ENCODE assay signal across 6 cellular contexts in genomic region chr2:218216336-218216673, GRCh38.
DNase-seq lines count a peak whose midpoint lies in the region; ATAC-seq and TF ChIP-seq lines count a peak whose summit lies in the region.

No MANE protein-coding gene starts in this region.

- H3K9ac ChIP-seq in Loucy (ENCODE audit: low read depth, low read length, poor library complexity, severe bottlenecking) = peak overlapping the region; percentile 99
- peak overlapping the region; percentile 73 to 93 for H3K9ac ChIP-seq in duodenal mucosa (ENCODE audit: low read depth in 1 of 2, low read length in 2 of 2)

- H3K4me2 ChIP-seq in Loucy (ENCODE audit: low read depth, low read length, poor library complexity, severe bottlenecking) = peak overlapping the region; percentile 71

- DNase-seq in retinal pigment epithelial cell (ENCODE audit: low read depth) (no peak), NCI-H345 treated with DMSO at 0.1 percent for 48 hours (lab: John Stamatoyannopoulos, UW; ENCODE audit: unreplicated experiment) (no peak)

- H3K9me3 ChIP-seq in Loucy (ENCODE audit: insufficient read depth, low read depth, low read length) (no peaks in the 10 kb centered on the region), duodenal mucosa (ENCODE audit: control insufficient read depth in 1 of 2, low read length in 2 of 2) (no peaks in the 10 kb centered on the region)

- peaks cover 40% of the 10 kb centered on the region for H4K20me1 ChIP-seq in Loucy (ENCODE audit: insufficient read depth, low read length, poor library complexity, severe bottlenecking)

- no peaks in the 10 kb centered on the region; the same call in 1 of the 2 replicates for H3K36me3 ChIP-seq in Loucy (ENCODE audit: insufficient read depth, low read length)
- peaks cover 0 to 5% of the 10 kb centered on the region in 2 donors for H3K36me3 ChIP-seq in duodenal mucosa (ENCODE audit: control insufficient read depth in 1 of 2, insufficient read depth in 2 of 2, low read length in 2 of 2)

- H3K79me2 ChIP-seq in Loucy (ENCODE audit: insufficient read depth, low read length) = peaks cover 48% of the 10 kb centered on the region

- TF ChIP-seq CTCF in Loucy (conservative IDR thresholded peaks at IDR 0.05; ENCODE audit: low read length) (no peak), retinal pigment epithelial cell (conservative IDR thresholded peaks at IDR 0.05; ENCODE audit: low read depth, low read length) (no peak)

- H3K4me1 ChIP-seq in Loucy (ENCODE audit: insufficient read depth, low read length, poor library complexity, severe bottlenecking) (peaks cover 22% of the 10 kb centered on the region), duodenal mucosa (ENCODE audit: control insufficient read depth in 1 of 2, insufficient read depth in 2 of 2, low read length in 2 of 2) (peaks cover 33 to 36% of the 10 kb centered on the region in 2 donors)

- H3K27ac ChIP-seq in duodenal mucosa (ENCODE audit: low read depth, low read length) = peak overlapping the region; percentile 83

- ATAC-seq in GM18858 (IDR thresholded peaks at IDR 0.05; ENCODE audit: unreplicated experiment) (no peak), HG03521 (IDR thresholded peaks at IDR 0.05; ENCODE audit: unreplicated experiment) (no peak)

- peaks cover 4% of the 10 kb centered on the region; the same call in 1 of the 2 replicates for H3F3A ChIP-seq in Loucy (ENCODE audit: low read depth)

- H3K9me2 ChIP-seq in Loucy (replicated peaks; ENCODE audit: low read depth, low read length) = no peaks in the 10 kb centered on the region

- H3K27me3 ChIP-seq in Loucy (ENCODE audit: insufficient read depth, low read length, poor library complexity, severe bottlenecking) (peaks cover 4% of the 10 kb centered on the region), duodenal mucosa (ENCODE audit: control insufficient read depth in 1 of 2, insufficient read depth in 2 of 2, low read length in 2 of 2) (no peaks in the 10 kb centered on the region)

- H3K4me3 ChIP-seq in Loucy (ENCODE audit: low read length, poor library complexity, severe bottlenecking) = peak overlapping the region; percentile 87
- H3K4me3 ChIP-seq in duodenal mucosa (ENCODE audit: low read depth in 1 of 2, low read length in 2 of 2) = peak overlapping the region; percentile 87 to 92
- peak overlapping the region; percentile 97 for H3K4me3 ChIP-seq in retinal pigment epithelial cell (ENCODE audit: low read length)

- peak overlapping the region; percentile 90 for H2AFZ ChIP-seq in Loucy (ENCODE audit: low read length)
